Comparison of ENCODE assay signal across 9 cellular contexts in the genomic region with DNA sequence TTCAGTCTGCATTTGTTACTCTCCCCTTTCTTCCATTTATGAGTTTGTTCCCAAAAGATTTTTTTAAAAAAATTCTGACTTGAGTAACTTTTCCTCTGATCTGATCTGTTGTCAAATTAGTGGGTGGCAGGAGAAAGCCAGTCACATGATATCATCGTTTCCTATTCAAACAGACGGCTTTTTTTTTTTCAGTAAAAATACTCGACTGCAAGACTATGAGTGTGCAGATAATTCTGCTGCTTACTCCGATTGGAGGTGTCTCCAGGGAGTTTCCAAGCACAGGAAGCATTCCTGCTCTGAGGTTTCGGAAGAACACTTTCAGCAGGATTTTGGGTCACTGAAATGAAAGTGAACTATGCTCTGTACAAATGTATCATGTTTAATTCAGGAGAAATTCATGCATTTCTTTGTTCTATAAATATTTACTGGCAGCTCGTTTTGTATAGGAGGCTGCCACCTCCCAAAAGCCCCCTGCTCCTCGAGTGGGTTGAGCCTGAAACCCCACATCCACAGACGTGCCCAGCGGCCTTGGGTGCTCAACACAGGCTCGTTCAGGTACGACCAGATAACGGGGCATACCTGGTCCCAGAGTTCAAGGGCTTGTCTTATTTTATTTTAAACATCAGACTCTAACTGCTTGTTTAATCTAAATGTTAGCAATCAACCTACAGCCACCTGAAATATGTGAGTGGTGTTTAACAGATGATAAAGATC.
A peak's percentile ranks its signal among the peaks of the same experiment; 100 is the strongest.
DNase-seq lines count a peak whose midpoint lies in the region; ATAC-seq and TF ChIP-seq lines count a peak whose summit lies in the region.
"Had no signal": no experiment of that assay in that cellular context is flagged by ENCODE, and none has a peak within 500 bp of the region (broad histone marks: within the 10 kb centered on the region; RNA-seq: fewer than 3 reads in every experiment).

No MANE protein-coding gene starts in this region.

- TF ChIP-seq CTCF in CD14-positive monocyte (IDR thresholded peaks at IDR 0.05) (no peak), cardiac fibroblast (IDR thresholded peaks at IDR 0.05; ENCODE audit: low read depth, low read length) (no peak), mesothelial cell of epicardium (IDR thresholded peaks at IDR 0.05; ENCODE audit: unreplicated experiment) (no peak)

- peaks cover 35% of the 10 kb centered on the region for H3K4me1 Mint-ChIP-seq in CD14-positive monocyte
- H3K4me1 Mint-ChIP-seq in mesothelial cell of epicardium: peaks cover 50% of the 10 kb centered on the region

- H3K4me3 ChIP-seq in cardiac fibroblast (replicated peaks in 1 of 2; ENCODE audit: low read depth in 2 of 2, low read length in 2 of 2): no peak overlapping the region

- ATAC-seq in GM21619 (IDR thresholded peaks at IDR 0.05; ENCODE audit: unreplicated experiment) (no peak), GM21737 (IDR thresholded peaks at IDR 0.05; ENCODE audit: unreplicated experiment) (no peak), GM19452 (IDR thresholded peaks at IDR 0.05; ENCODE audit: unreplicated experiment) (no peak)

- peak overlapping the region in 1 of 7 donors; percentile 52 for H3K27ac Mint-ChIP-seq in CD14-positive monocyte
- peak overlapping the region; percentile 94 for H3K27ac Mint-ChIP-seq in mesothelial cell of epicardium
- H3K27ac Mint-ChIP-seq: T-helper 2 cell treated with Interferon-gamma antibody and Interleukin-4, amounts not matched to agents 5 μg/mL and 100 μg/mL, for 36 hours had no signal

- H3K27me3 Mint-ChIP-seq in CD14-positive monocyte (ENCODE audit: low read depth in 3 of 3): peaks cover 0 to 1% (median 0%) of the 10 kb centered on the region in 3 donors
- H3K27me3 Mint-ChIP-seq in mesothelial cell of epicardium (ENCODE audit: low read depth): no peaks in the 10 kb centered on the region

- H3K36me3 Mint-ChIP-seq in CD14-positive monocyte: no peaks in the 10 kb centered on the region
- H3K36me3 Mint-ChIP-seq in mesothelial cell of epicardium: no peaks in the 10 kb centered on the region

- H3K4me3 Mint-ChIP-seq in CD14-positive monocyte (peak overlapping the region; percentile 12 to 77), mesothelial cell of epicardium (peak overlapping the region; percentile 64)
- H3K4me3 Mint-ChIP-seq: T-helper 2 cell treated with Interferon-gamma antibody and Interleukin-4, amounts not matched to agents 5 μg/mL and 100 μg/mL, for 36 hours had no signal

- H3K9me3 Mint-ChIP-seq in CD14-positive monocyte (peaks cover 0 to 3% (median 0%) of the 10 kb centered on the region in 7 donors), mesothelial cell of epicardium (no peaks in the 10 kb centered on the region)
- H3K9me3 Mint-ChIP-seq: T-helper 2 cell treated with Interferon-gamma antibody and Interleukin-4, amounts not matched to agents 5 μg/mL and 100 μg/mL, for 36 hours had no signal

- intact Hi-C loops in CD14-positive monocyte (cut with micrococcal nuclease): loop anchor here (5.0 kb wide), 3 partner anchors 95 to 225 kb away; no protein-coding TSS in a partner anchor

- DNase-seq in CD14-positive monocyte (ENCODE audit: low spot score) (no peak), NCI-H1417 treated with DMSO at 0.1 percent for 48 hours (lab: John Stamatoyannopoulos, UW) (peak; percentile 90), cardiac fibroblast (ENCODE audit: low read depth in 2 of 2) (peak; percentile 69 to 75), mesothelial cell of epicardium (ENCODE audit: low spot score in 2 of 2, unreplicated experiment in 2 of 2) (no peak), activated gamma-delta T cell treated with Interleukin-2 at 50 U/mL for 16 hours (no peak)

Comparison
In these comparisons a context has a peak if more than half of its experiments do, and no peak if none do; other contexts are left out.
1. DNase-seq: peak in NCI-H1417 treated with DMSO at 0.1 percent for 48 hours (single experiment) and cardiac fibroblast (2 of 2); none in CD14-positive monocyte (single experiment), mesothelial cell of epicardium (0 of 2) and activated gamma-delta T cell treated with Interleukin-2 at 50 U/mL for 16 hours (single experiment).